In genomic region chr1:81559662-81560350, GRCh38 we compare ENCODE assay signal across 15 cellular contexts.
DNase-seq lines count a peak whose midpoint lies in the region; ATAC-seq, FAIRE-seq and TF ChIP-seq lines count a peak whose summit lies in the region.
"Had no signal": no experiment of that assay in that cellular context is flagged by ENCODE, and none has a peak within 500 bp of the region (broad histone marks: within the 10 kb centered on the region; RNA-seq: fewer than 3 reads in every experiment).

No MANE protein-coding gene starts in this region.

- no peaks in the 10 kb centered on the region for H3K27me3 ChIP-seq in small intestine (ENCODE audit: control insufficient read depth in 2 of 2, insufficient read depth in 2 of 2, low read length in 2 of 2)

- H3K9me3 Mint-ChIP-seq in nephron progenitor cell = no peaks in the 10 kb centered on the region
- peaks cover 11 to 12% of the 10 kb centered on the region in 2 donors for H3K9me3 Mint-ChIP-seq in natural killer cell

- H3K4me3 Mint-ChIP-seq in nephron progenitor cell (no peak overlapping the region), natural killer cell (no peak overlapping the region)
- H3K4me3 Mint-ChIP-seq: activated naive CD8-positive, alpha-beta T cell had no signal

- no peak overlapping the region for H3K27ac ChIP-seq in C4-2B
- no peak overlapping the region for H3K27ac ChIP-seq in small intestine (ENCODE audit: low read depth in 1 of 2, low read length in 1 of 2)
- H3K27ac ChIP-seq: coronary artery had no signal

- WGBS in small intestine, 3 donors = 34 to 43% (median 42%) methylated on average over 1 of the region's 1 CpG

- peak; percentile 68 for TF ChIP-seq CTCF in C4-2B (conservative IDR thresholded peaks at IDR 0.05)
- peak; percentile 14 for TF ChIP-seq CTCF in HFF-Myc (IDR thresholded peaks at IDR 0.05; ENCODE audit: low read depth, low read length, missing control alignments)
- TF ChIP-seq CTCF in astrocyte of the cerebellum (IDR thresholded peaks at IDR 0.05; ENCODE audit: low read depth, low read length, missing control alignments) = peak; percentile 27
- peak; percentile 22 for TF ChIP-seq CTCF in nephron progenitor cell (IDR thresholded peaks at IDR 0.05)
- TF ChIP-seq CTCF in natural killer cell (IDR thresholded peaks at IDR 0.05) = no peak

- H3K4me1 Mint-ChIP-seq in nephron progenitor cell (peaks cover 12% of the 10 kb centered on the region), natural killer cell (no peaks in the 10 kb centered on the region)

- intact Hi-C loops in natural killer cell (cut with micrococcal nuclease) = no loop called here

- H3K9me3 ChIP-seq in small intestine (ENCODE audit: control insufficient read depth, low read depth) = no peaks in the 10 kb centered on the region
- H3K9me3 ChIP-seq: Caco-2 had no signal

- H3K27me3 Mint-ChIP-seq in nephron progenitor cell (ENCODE audit: low read depth, poor library complexity) = no peaks in the 10 kb centered on the region
- H3K27me3 Mint-ChIP-seq in natural killer cell (ENCODE audit: low read depth in 2 of 2) = no peaks in the 10 kb centered on the region
- H3K27me3 Mint-ChIP-seq: activated naive CD8-positive, alpha-beta T cell had no signal

- no peaks in the 10 kb centered on the region for H3K36me3 ChIP-seq in small intestine (ENCODE audit: control insufficient read depth in 2 of 2, insufficient read depth in 2 of 2, low read length in 2 of 2)

- DNase-seq in HFF-Myc (ENCODE audit: extremely low read depth, low read depth) (no peak), astrocyte of the cerebellum (ENCODE audit: low read depth) (no peak), nephron progenitor cell (no peak), small intestine (no peak), natural killer cell (no peak), NCI-H2196 treated with DMSO at 0.1 percent for 48 hours (lab: John Stamatoyannopoulos, UW; ENCODE audit: unreplicated experiment) (no peak)
- DNase-seq: activated CD8-positive, alpha-beta memory T cell treated with anti-CD3 and anti-CD28 coated beads, Interleukin-2, amount 50 U/mL, for 4 hours; Caco-2; H7; NCI-H1436 treated with DMSO at 0.1 percent for 48 hours; NCI-H774 had no signal

- FAIRE-seq in small intestine (lab: Jason Lieb, UNC) = no peak
- FAIRE-seq: frontal cortex had no signal

- in situ Hi-C loops in astrocyte of the cerebellum (cut with HindIII; ENCODE audit: low sequenced_read_pairs) = no loop called here

- H3K4me3 ChIP-seq in HFF-Myc (replicated peaks; ENCODE audit: low read depth, low read length) = no peak overlapping the region
- no peak overlapping the region for H3K4me3 ChIP-seq in astrocyte of the cerebellum (ENCODE audit: low read depth, low read length)
- no peak overlapping the region for H3K4me3 ChIP-seq in small intestine (ENCODE audit: low read depth in 1 of 2, low read length in 2 of 2)
- H3K4me3 ChIP-seq: coronary artery had no signal

- H3K36me3 Mint-ChIP-seq in nephron progenitor cell (ENCODE audit: low read depth) (no peaks in the 10 kb centered on the region), natural killer cell (no peaks in the 10 kb centered on the region)
- H3K36me3 Mint-ChIP-seq: activated naive CD8-positive, alpha-beta T cell had no signal

- H3K27ac Mint-ChIP-seq in nephron progenitor cell (no peak overlapping the region), natural killer cell (no peak overlapping the region)
- H3K27ac Mint-ChIP-seq: activated naive CD8-positive, alpha-beta T cell had no signal

- ATAC-seq in natural killer cell = no peak

- no peaks in the 10 kb centered on the region for H3K4me1 ChIP-seq in small intestine (ENCODE audit: control insufficient read depth in 2 of 2, insufficient read depth in 1 of 2, low read depth in 1 of 2, low read length in 1 of 2)
- H3K4me1 ChIP-seq: Caco-2 had no signal
